Comparison of ENCODE assay signal across 17 cellular contexts in genomic region chr5:57824047-57824446, GRCh38.
DNase-seq lines count a peak whose midpoint lies in the region; ATAC-seq, FAIRE-seq and TF ChIP-seq lines count a peak whose summit lies in the region.
"Had no signal": no experiment of that assay in that cellular context is flagged by ENCODE, and none has a peak within 500 bp of the region (broad histone marks: within the 10 kb centered on the region; RNA-seq: fewer than 3 reads in every experiment).

No MANE protein-coding gene starts in this region.

- H4K20me1 ChIP-seq in PC-9 (ENCODE audit: insufficient read depth) (no peaks in the 10 kb centered on the region), osteoblast (ENCODE audit: insufficient read depth, low read length) (no peaks in the 10 kb centered on the region)

- DNase-seq in EL = peak; percentile 90
- DNase-seq in PC-9 = peak; percentile 39 to 77
- no peak for DNase-seq in chondrocyte (ENCODE audit: low spot score)
- peak; percentile 66 for DNase-seq in osteoblast (ENCODE audit: insufficient read length, low spot score, missing footprints)
- no peak for DNase-seq in GM19239 (ENCODE audit: insufficient read length, low spot score)
- DNase-seq in sigmoid colon = no peak
- no peak for DNase-seq in spleen
- DNase-seq: CD4-positive, alpha-beta T cell; KG1; naive thymus-derived CD4-positive, alpha-beta T cell; NCI-H2029; NCI-H774; stimulated activated naive CD8-positive, alpha-beta T cell treated with anti-CD3 and anti-CD28 coated beads, Interleukin-15, amount 100 ng/mL, for 72 hours had no signal

- CTCF ChIA-PET in PC-9 (lab: Charles Lee) = no interaction called here

- no peaks in the 10 kb centered on the region for H3K27me3 ChIP-seq in PC-9 (ENCODE audit: insufficient read depth, low read depth)
- H3K27me3 ChIP-seq in osteoblast (ENCODE audit: insufficient read depth, low read length) = no peaks in the 10 kb centered on the region
- H3K27me3 ChIP-seq in sigmoid colon = no peaks in the 10 kb centered on the region
- H3K27me3 ChIP-seq in spleen (replicated peaks in 1 of 7) = no peaks in the 10 kb centered on the region
- H3K27me3 ChIP-seq: gastroesophageal sphincter, right atrium auricular region had no signal

- peaks cover 33% of the 10 kb centered on the region for H3F3A ChIP-seq in PC-9 (ENCODE audit: insufficient read depth, low read depth)

- H2AFZ ChIP-seq in PC-9 (no peak overlapping the region), osteoblast (ENCODE audit: low read length) (no peak overlapping the region)

- no TSS peak for BruUV-seq in PC-9 (replicated peaks; lab: Mats Ljungman, UMichigan)

- peaks cover 27% of the 10 kb centered on the region for H3K4me1 Mint-ChIP-seq in chondrocyte (ENCODE audit: low read depth)
- H3K4me1 Mint-ChIP-seq: stimulated activated naive CD8-positive, alpha-beta T cell treated with anti-CD3 and anti-CD28 coated beads, Interleukin-15, amount 100 ng/mL, for 72 hours had no signal

- peaks cover 8% of the 10 kb centered on the region for H3K9me3 Mint-ChIP-seq in chondrocyte (ENCODE audit: low read depth)
- H3K9me3 Mint-ChIP-seq: CD4-positive, alpha-beta T cell; stimulated activated naive CD8-positive, alpha-beta T cell treated with anti-CD3 and anti-CD28 coated beads, Interleukin-15, amount 100 ng/mL, for 72 hours had no signal

- ATAC-seq in HG02981 (IDR thresholded peaks at IDR 0.05; ENCODE audit: unreplicated experiment) = no peak
- ATAC-seq: gastroesophageal sphincter; naive thymus-derived CD4-positive, alpha-beta T cell; stimulated activated naive CD8-positive, alpha-beta T cell treated with anti-CD3 and anti-CD28 coated beads, Interleukin-15, amount 100 ng/mL, for 72 hours had no signal

- H3K27ac ChIP-seq in PC-9 (peak overlapping the region; percentile 97), osteoblast (ENCODE audit: low read depth, low read length) (peak overlapping the region; percentile 91), sigmoid colon (no peak overlapping the region), spleen (no peak overlapping the region)
- H3K27ac ChIP-seq: gastroesophageal sphincter, right atrium auricular region had no signal

- peak overlapping the region; percentile 2 for H3K27ac Mint-ChIP-seq in chondrocyte (ENCODE audit: unreplicated experiment)
- H3K27ac Mint-ChIP-seq: CD4-positive, alpha-beta T cell; dendritic cell treated with granulocyte-macrophage colony-stimulating factor and Interleukin-4, amounts not matched to agents 40 ng/mL and 50 ng/mL, for 4 days; naive thymus-derived CD4-positive, alpha-beta T cell; stimulated activated naive CD8-positive, alpha-beta T cell treated with anti-CD3 and anti-CD28 coated beads, Interleukin-15, amount 100 ng/mL, for 72 hours had no signal

- H3K4me3 ChIP-seq in PC-9 = no peak overlapping the region
- no peak overlapping the region for H3K4me3 ChIP-seq in osteoblast (ENCODE audit: insufficient read depth, low read length)
- no peak overlapping the region for H3K4me3 ChIP-seq in sigmoid colon
- no peak overlapping the region for H3K4me3 ChIP-seq in spleen
- H3K4me3 ChIP-seq: gastroesophageal sphincter, right atrium auricular region had no signal

- H3K9me2 ChIP-seq in PC-9 (ENCODE audit: insufficient read depth) = no peaks in the 10 kb centered on the region; the same call in 1 of the 2 replicates

- TF ChIP-seq POLR2A in sigmoid colon (IDR thresholded peaks at IDR 0.05) (no peak), spleen (IDR thresholded peaks at IDR 0.05) (no peak)

- TF ChIP-seq CTCF in PC-9 (conservative IDR thresholded peaks at IDR 0.05) (no peak), chondrocyte (IDR thresholded peaks at IDR 0.05) (no peak), osteoblast (IDR thresholded peaks at IDR 0.05; ENCODE audit: extremely low read depth, low read depth, low read length) (no peak), sigmoid colon (IDR thresholded peaks at IDR 0.05) (no peak), spleen (IDR thresholded peaks at IDR 0.05 in 8 of 11, conservative IDR thresholded peaks at IDR 0.05 in 3 of 11) (no peak)

- WGBS in sigmoid colon, 2 donors = 86 to 88% methylated on average over 2 of the region's 2 CpGs
- WGBS in spleen, 5 donors = 86 to 99% (median 93%) methylated on average over 2 of the region's 2 CpGs

- POLR2A ChIA-PET in PC-9 (lab: Charles Lee; ENCODE audit: unreplicated experiment) = interaction anchor here (0.6 to 1.0 kb wide), 2 partner anchors 8 to 255 kb away, joined by 3 read pairs; no protein-coding TSS in a partner anchor

- FAIRE-seq in GM19239 (lab: Jason Lieb, UNC) = no peak

- H3K4me1 ChIP-seq in PC-9 (replicated peaks; ENCODE audit: insufficient read depth) (peaks cover 39% of the 10 kb centered on the region), osteoblast (ENCODE audit: insufficient read depth, low read length) (peaks cover 27% of the 10 kb centered on the region), sigmoid colon (no peaks in the 10 kb centered on the region), spleen (no peaks in the 10 kb centered on the region)
- H3K4me1 ChIP-seq: gastroesophageal sphincter, right atrium auricular region had no signal

- H3K36me3 ChIP-seq in PC-9 (ENCODE audit: low read depth) (0 out of 2 replicates have a peak, but pooled peaks cover 7% of the 10 kb centered on the region), osteoblast (ENCODE audit: insufficient read depth, low read length) (no peaks in the 10 kb centered on the region), sigmoid colon (no peaks in the 10 kb centered on the region), spleen (no peaks in the 10 kb centered on the region)
- H3K36me3 ChIP-seq: gastroesophageal sphincter, right atrium auricular region had no signal

- H3K36me3 Mint-ChIP-seq in chondrocyte (ENCODE audit: low read depth) = no peaks in the 10 kb centered on the region
- H3K36me3 Mint-ChIP-seq: naive thymus-derived CD4-positive, alpha-beta T cell had no signal

- TF ChIP-seq EP300 in sigmoid colon (IDR thresholded peaks at IDR 0.05) = no peak

- H3K4me3 Mint-ChIP-seq in chondrocyte (ENCODE audit: unreplicated experiment) = no peak overlapping the region
- H3K4me3 Mint-ChIP-seq: CD4-positive, alpha-beta T cell; dendritic cell treated with granulocyte-macrophage colony-stimulating factor and Interleukin-4, amounts not matched to agents 40 ng/mL and 50 ng/mL, for 4 days; naive thymus-derived CD4-positive, alpha-beta T cell; stimulated activated naive CD8-positive, alpha-beta T cell treated with anti-CD3 and anti-CD28 coated beads, Interleukin-15, amount 100 ng/mL, for 72 hours had no signal

- peak overlapping the region; percentile 50 for H3K4me2 ChIP-seq in PC-9
- H3K4me2 ChIP-seq in osteoblast (ENCODE audit: insufficient read depth, low read length) = peak overlapping the region; percentile 6

- H3K79me2 ChIP-seq in PC-9 (ENCODE audit: low read depth) = no peaks in the 10 kb centered on the region
- H3K79me2 ChIP-seq in osteoblast (ENCODE audit: insufficient read depth, low read length) = no peaks in the 10 kb centered on the region

- H3K9me3 ChIP-seq in PC-9 (ENCODE audit: insufficient read depth, low read depth) (peaks cover 30% of the 10 kb centered on the region), osteoblast (ENCODE audit: low read depth, low read length) (no peaks in the 10 kb centered on the region), sigmoid colon (no peaks in the 10 kb centered on the region), spleen (peaks cover 0 to 23% (median 12%) of the 10 kb centered on the region in 8 donors)
- H3K9me3 ChIP-seq: gastroesophageal sphincter had no signal

- H3K27me3 Mint-ChIP-seq in chondrocyte (ENCODE audit: low read depth) = no peaks in the 10 kb centered on the region
- H3K27me3 Mint-ChIP-seq: CD4-positive, alpha-beta T cell; dendritic cell treated with granulocyte-macrophage colony-stimulating factor and Interleukin-4, amounts not matched to agents 40 ng/mL and 50 ng/mL, for 4 days had no signal

- intact Hi-C loops in PC-9 (cut with micrococcal nuclease; ENCODE audit: unreplicated experiment) = loop anchor here (2.0 kb wide), 2 partner anchors 173 to 525 kb away; no protein-coding TSS in a partner anchor
- intact Hi-C loops in sigmoid colon (cut with DNase I) = no loop called here
- intact Hi-C loops in spleen (cut with DNase I; ENCODE audit: low total_unique reads) = no loop called here

Comparison
In these comparisons a context has a peak if more than half of its experiments do, and no peak if none do; other contexts are left out.
1. DNase-seq: peak in EL (single experiment), PC-9 (2 of 2) and osteoblast (single experiment); none in chondrocyte (single experiment), GM19239 (single experiment), sigmoid colon (single experiment) and spleen (single experiment).
2. H3K27ac ChIP-seq: peak in PC-9 (single experiment) and osteoblast (single experiment); none in sigmoid colon (0 of 4) and spleen (0 of 8).